11 cellular contexts compared by ENCODE assay signal in the genomic region with DNA sequence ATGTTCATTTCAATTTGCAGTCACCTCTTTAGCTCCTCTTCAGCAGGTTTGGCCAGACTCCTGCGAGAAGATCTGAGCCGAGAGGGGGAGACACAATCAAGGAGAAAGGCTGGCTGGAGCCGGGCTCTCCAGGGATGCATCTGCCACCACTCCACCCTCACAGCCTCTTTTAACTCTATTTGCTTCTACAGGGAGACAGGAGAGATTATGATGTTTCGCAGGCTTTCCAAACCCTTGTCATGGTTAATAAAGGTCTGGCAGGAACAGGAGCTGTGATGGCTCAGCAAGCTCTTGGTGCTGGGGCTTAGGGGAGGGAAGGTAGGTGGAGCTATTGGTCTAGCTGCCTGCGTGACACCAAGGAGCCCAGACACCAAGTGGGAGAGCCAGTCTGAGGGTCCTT.
DNase-seq lines count a peak whose midpoint lies in the region; ATAC-seq and TF ChIP-seq lines count a peak whose summit lies in the region.
"Had no signal": no experiment of that assay in that cellular context is flagged by ENCODE, and none has a peak within 500 bp of the region (broad histone marks: within the 10 kb centered on the region; RNA-seq: fewer than 3 reads in every experiment).

No MANE protein-coding gene starts in this region.

- H3K4me1 Mint-ChIP-seq in CD8-positive, alpha-beta memory T cell, result no peaks in the 10 kb centered on the region
- H3K4me1 Mint-ChIP-seq: activated naive CD8-positive, alpha-beta T cell treated with anti-CD3 and anti-CD28 coated beads, Interleukin-2, amount 50 U/mL, for 24 hours had no signal

- ATAC-seq in Panc1, result peak; percentile 53; the same call in 1 of the 2 replicates
- ATAC-seq in gastrocnemius medialis, result peak; percentile 45 to 78
- ATAC-seq: activated naive CD8-positive, alpha-beta T cell treated with anti-CD3 and anti-CD28 coated beads, Interleukin-2, amount 50 U/mL, for 24 hours; lower lobe of right lung had no signal

- no peak overlapping the region for H3K27ac Mint-ChIP-seq in CD8-positive, alpha-beta memory T cell
- H3K27ac Mint-ChIP-seq: activated naive CD8-positive, alpha-beta T cell treated with anti-CD3 and anti-CD28 coated beads, Interleukin-2, amount 50 U/mL, for 24 hours had no signal

- H2AFZ ChIP-seq in GM23248, result 0 out of 2 replicates have a peak overlapping the region, but pooled peaks have one; percentile 3

- H3K9me3 ChIP-seq in GM23248 (ENCODE audit: low read depth) (no peaks in the 10 kb centered on the region), Panc1 (ENCODE audit: control insufficient read depth, insufficient read depth, low read depth, low read length) (no peaks in the 10 kb centered on the region), gastrocnemius medialis (no peaks in the 10 kb centered on the region)
- H3K9me3 ChIP-seq in CD8-positive, alpha-beta memory T cell (ENCODE audit: low read length), result no peaks in the 10 kb centered on the region
- H3K9me3 ChIP-seq: lower lobe of right lung, Peyer's patch, right lobe of liver had no signal

- no peaks in the 10 kb centered on the region for H3K79me2 ChIP-seq in GM23248 (ENCODE audit: insufficient read depth)

- no peak overlapping the region for H3K9ac ChIP-seq in GM23248

- H3K4me3 ChIP-seq in GM23248 (no peak overlapping the region), Panc1 (ENCODE audit: low read depth in 2 of 2, low read length in 2 of 2) (no peak overlapping the region), foreskin fibroblast (ENCODE audit: low read depth in 1 of 2, low read length in 2 of 2) (no peak overlapping the region), gastrocnemius medialis (no peak overlapping the region)
- H3K4me3 ChIP-seq in CD8-positive, alpha-beta memory T cell (ENCODE audit: low read length), result no peak overlapping the region
- H3K4me3 ChIP-seq: lower lobe of right lung, Peyer's patch, right lobe of liver had no signal

- H3K27me3 ChIP-seq in GM23248 (replicated peaks; ENCODE audit: insufficient read depth) (peaks cover 11% of the 10 kb centered on the region), Panc1 (ENCODE audit: control insufficient read depth, insufficient read depth, low read length) (peaks cover 4% of the 10 kb centered on the region; the same call in 1 of the 2 replicates), gastrocnemius medialis (no peaks in the 10 kb centered on the region)
- H3K27me3 ChIP-seq in CD8-positive, alpha-beta memory T cell (ENCODE audit: insufficient read depth, low read length, poor library complexity, severe bottlenecking), result no peaks in the 10 kb centered on the region
- H3K27me3 ChIP-seq: Peyer's patch, right lobe of liver had no signal

- POLR2A ChIA-PET in Panc1 (lab: Charles Lee), result no interaction called here
- POLR2A ChIA-PET in CD8-positive, alpha-beta memory T cell (lab: Charles Lee), result no interaction called here

- CTCF ChIA-PET in Panc1 (lab: Charles Lee), result no interaction called here
- CTCF ChIA-PET in CD8-positive, alpha-beta memory T cell (lab: Charles Lee), result no interaction called here

- H3K4me3 Mint-ChIP-seq in CD8-positive, alpha-beta memory T cell, result no peak overlapping the region
- H3K4me3 Mint-ChIP-seq: activated naive CD8-positive, alpha-beta T cell treated with anti-CD3 and anti-CD28 coated beads, Interleukin-2, amount 50 U/mL, for 24 hours had no signal

- no peaks in the 10 kb centered on the region for H3F3A ChIP-seq in GM23248 (ENCODE audit: insufficient read depth)

- in situ Hi-C loops in GM23248 (cut with MboI), result no loop called here
- in situ Hi-C loops in Panc1 (cut with HindIII; ENCODE audit: low pct_unique_long_range_greater_than_20kb, low sequenced_read_pairs), result no loop called here
- in situ Hi-C loops in gastrocnemius medialis (cut with MboI; ENCODE audit: low sequenced_read_pairs in 4 of 4), result no loop called here

- peaks cover 0 to 2% of the 10 kb centered on the region in 2 donors for H3K27me3 Mint-ChIP-seq in CD8-positive, alpha-beta memory T cell
- H3K27me3 Mint-ChIP-seq: activated naive CD8-positive, alpha-beta T cell treated with anti-CD3 and anti-CD28 coated beads, Interleukin-2, amount 50 U/mL, for 24 hours had no signal

- TF ChIP-seq POLR2A in gastrocnemius medialis (IDR thresholded peaks at IDR 0.05), result no peak

- TF ChIP-seq CTCF in Panc1 (IDR thresholded peaks at IDR 0.05) (no peak), foreskin fibroblast (IDR thresholded peaks at IDR 0.05; ENCODE audit: low read depth, low read length) (peak; percentile 53), gastrocnemius medialis (IDR thresholded peaks at IDR 0.05 in 4 of 5, conservative IDR thresholded peaks at IDR 0.05 in 1 of 5) (peak in 4 of 5 experiments; percentile 17 to 38 (median 30))

- H3K4me2 ChIP-seq in GM23248 (ENCODE audit: unreplicated experiment), result no peak overlapping the region

- H3K36me3 ChIP-seq in GM23248 (ENCODE audit: low read depth), result no peaks in the 10 kb centered on the region
- H3K36me3 ChIP-seq in Panc1 (ENCODE audit: control insufficient read depth, insufficient read depth, low read length), result no peaks in the 10 kb centered on the region
- H3K36me3 ChIP-seq in gastrocnemius medialis, result no peaks in the 10 kb centered on the region
- H3K36me3 ChIP-seq in CD8-positive, alpha-beta memory T cell (ENCODE audit: insufficient read depth, low read length), result no peaks in the 10 kb centered on the region
- H3K36me3 ChIP-seq: lower lobe of right lung, Peyer's patch, right lobe of liver had no signal

- 23 to 24% methylated on average over 5 of the region's 5 CpGs for WGBS in GM23248 (ENCODE audit: low coverage in 1 of 2, low lambda C conversion rate in 2 of 2, missing lambda C conversion rate in 2 of 2), 2 experiments

- H3K36me3 Mint-ChIP-seq in CD8-positive, alpha-beta memory T cell, result no peaks in the 10 kb centered on the region

- DNase-seq in GM23248, result peak; percentile 63
- no peak for DNase-seq in Panc1 (ENCODE audit: low read depth, low spot score)
- DNase-seq in foreskin fibroblast, result peak; percentile 4 to 14
- peak in 1 of 2 donors; percentile 37 for DNase-seq in gastrocnemius medialis
- DNase-seq in CD8-positive, alpha-beta memory T cell, result no peak
- DNase-seq in NAMALWA (ENCODE audit: low spot score), result no peak
- no peak for DNase-seq in AML-193 (lab: John Stamatoyannopoulos, UW)
- DNase-seq: activated naive CD8-positive, alpha-beta T cell treated with anti-CD3 and anti-CD28 coated beads, Interleukin-2, amount 50 U/mL, for 24 hours; lower lobe of right lung; Peyer's patch; right lobe of liver had no signal

- intact Hi-C loops in Panc1 (cut with micrococcal nuclease; ENCODE audit: unreplicated experiment) (no loop called here), gastrocnemius medialis (cut with DNase I; ENCODE audit: low total_unique reads) (loop anchor here (1.0 to 10.0 kb wide), 2 partner anchors 140 to 248 kb away; no protein-coding TSS in a partner anchor)

- H4K20me1 ChIP-seq in GM23248 (ENCODE audit: insufficient read depth), result no peaks in the 10 kb centered on the region

- no peaks in the 10 kb centered on the region for H3K9me2 ChIP-seq in GM23248 (ENCODE audit: insufficient read depth)

- H3K4me1 ChIP-seq in GM23248 (ENCODE audit: insufficient read depth) (no peaks in the 10 kb centered on the region), Panc1 (ENCODE audit: control insufficient read depth, insufficient read depth, low read length) (no peaks in the 10 kb centered on the region), gastrocnemius medialis (no peaks in the 10 kb centered on the region)
- H3K4me1 ChIP-seq in CD8-positive, alpha-beta memory T cell (ENCODE audit: insufficient read depth, low read length), result no peaks in the 10 kb centered on the region
- H3K4me1 ChIP-seq: lower lobe of right lung, Peyer's patch, right lobe of liver had no signal

- H3K27ac ChIP-seq in GM23248 (no peak overlapping the region), Panc1 (ENCODE audit: low read length) (no peak overlapping the region), gastrocnemius medialis (no peak overlapping the region)
- H3K27ac ChIP-seq in CD8-positive, alpha-beta memory T cell (ENCODE audit: low read depth, low read length), result no peak overlapping the region
- H3K27ac ChIP-seq: lower lobe of right lung, Peyer's patch, right lobe of liver had no signal

- BruUV-seq in Panc1 (replicated peaks; lab: Mats Ljungman, UMichigan), result no TSS peak

- peaks cover 0 to 10% (median 9%) of the 10 kb centered on the region in 5 donors for H3K9me3 Mint-ChIP-seq in CD8-positive, alpha-beta memory T cell

Comparison
In these comparisons a context has a peak if more than half of its experiments do, and no peak if none do; other contexts are left out.
1. DNase-seq: peak in GM23248 (single experiment) and foreskin fibroblast (2 of 2); none in Panc1 (single experiment), CD8-positive, alpha-beta memory T cell (0 of 5), NAMALWA (single experiment) and AML-193 (0 of 2).